Comparison of ENCODE assay signal across 1 cellular context in the genomic region with DNA sequence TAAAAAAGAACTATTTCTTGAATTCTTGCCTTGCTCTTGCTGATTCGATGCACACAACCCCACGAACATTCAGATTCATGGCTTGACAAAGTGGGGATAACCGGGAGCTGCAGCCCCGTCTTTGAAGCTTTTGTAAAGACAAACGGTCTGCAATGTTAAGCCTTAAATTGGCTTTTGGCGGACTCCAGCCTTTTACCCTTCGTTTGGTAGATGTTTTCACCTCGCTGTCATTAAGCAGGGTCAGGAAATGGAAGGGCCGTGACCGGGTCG.
TF ChIP-seq lines count a peak whose summit lies in the region.

No MANE protein-coding gene starts in this region.

TF ChIP-seq in HepG2, 621 proteins besides CTCF, POLR2A, EP300 and RAD21:
- TF ChIP-seq, protein P1, sequence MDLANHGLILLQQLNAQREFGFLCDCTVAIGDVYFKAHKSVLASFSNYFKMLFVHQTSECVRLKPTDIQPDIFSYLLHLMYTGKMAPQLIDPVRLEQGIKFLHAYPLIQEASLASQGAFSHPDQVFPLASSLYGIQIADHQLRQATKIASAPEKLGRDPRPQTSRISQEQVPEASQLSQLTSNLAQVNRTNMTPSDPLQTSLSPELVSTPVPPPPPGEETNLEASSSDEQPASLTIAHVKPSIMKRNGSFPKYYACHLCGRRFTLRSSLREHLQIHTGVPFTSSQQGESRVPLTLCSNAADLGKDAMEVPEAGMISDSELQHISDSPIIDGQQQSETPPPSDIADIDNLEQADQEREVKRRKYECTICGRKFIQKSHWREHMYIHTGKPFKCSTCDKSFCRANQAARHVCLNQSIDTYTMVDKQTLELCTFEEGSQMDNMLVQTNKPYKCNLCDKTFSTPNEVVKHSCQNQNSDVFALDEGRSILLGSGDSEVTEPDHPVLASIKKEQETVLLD (CRISPR knock-in tag; IDR thresholded peaks at IDR 0.05; ENCODE audit: low read depth): no peak
- no peak for TF ChIP-seq NCOR1 (IDR thresholded peaks at IDR 0.05; ENCODE audit: borderline replicate concordance, low read length)
- no peak for TF ChIP-seq ZNF207 (IDR thresholded peaks at IDR 0.05; ENCODE audit: borderline replicate concordance)
- no peak for TF ChIP-seq FOXA3 (CRISPR knock-in tag; IDR thresholded peaks at IDR 0.05)
- TF ChIP-seq ZNF788 (CRISPR knock-in tag; IDR thresholded peaks at IDR 0.05; ENCODE audit: borderline replicate concordance): 0 out of 2 replicates have a peak, but pooled peaks have one; percentile 17
- no peak for TF ChIP-seq RBFOX2 (IDR thresholded peaks at IDR 0.05; ENCODE audit: low read depth, low read length)
- TF ChIP-seq IRX3 (CRISPR knock-in tag; IDR thresholded peaks at IDR 0.05; ENCODE audit: borderline replicate concordance, low read depth): 0 out of 2 replicates have a peak, but pooled peaks have one; percentile 9
- TF ChIP-seq, protein P2, sequence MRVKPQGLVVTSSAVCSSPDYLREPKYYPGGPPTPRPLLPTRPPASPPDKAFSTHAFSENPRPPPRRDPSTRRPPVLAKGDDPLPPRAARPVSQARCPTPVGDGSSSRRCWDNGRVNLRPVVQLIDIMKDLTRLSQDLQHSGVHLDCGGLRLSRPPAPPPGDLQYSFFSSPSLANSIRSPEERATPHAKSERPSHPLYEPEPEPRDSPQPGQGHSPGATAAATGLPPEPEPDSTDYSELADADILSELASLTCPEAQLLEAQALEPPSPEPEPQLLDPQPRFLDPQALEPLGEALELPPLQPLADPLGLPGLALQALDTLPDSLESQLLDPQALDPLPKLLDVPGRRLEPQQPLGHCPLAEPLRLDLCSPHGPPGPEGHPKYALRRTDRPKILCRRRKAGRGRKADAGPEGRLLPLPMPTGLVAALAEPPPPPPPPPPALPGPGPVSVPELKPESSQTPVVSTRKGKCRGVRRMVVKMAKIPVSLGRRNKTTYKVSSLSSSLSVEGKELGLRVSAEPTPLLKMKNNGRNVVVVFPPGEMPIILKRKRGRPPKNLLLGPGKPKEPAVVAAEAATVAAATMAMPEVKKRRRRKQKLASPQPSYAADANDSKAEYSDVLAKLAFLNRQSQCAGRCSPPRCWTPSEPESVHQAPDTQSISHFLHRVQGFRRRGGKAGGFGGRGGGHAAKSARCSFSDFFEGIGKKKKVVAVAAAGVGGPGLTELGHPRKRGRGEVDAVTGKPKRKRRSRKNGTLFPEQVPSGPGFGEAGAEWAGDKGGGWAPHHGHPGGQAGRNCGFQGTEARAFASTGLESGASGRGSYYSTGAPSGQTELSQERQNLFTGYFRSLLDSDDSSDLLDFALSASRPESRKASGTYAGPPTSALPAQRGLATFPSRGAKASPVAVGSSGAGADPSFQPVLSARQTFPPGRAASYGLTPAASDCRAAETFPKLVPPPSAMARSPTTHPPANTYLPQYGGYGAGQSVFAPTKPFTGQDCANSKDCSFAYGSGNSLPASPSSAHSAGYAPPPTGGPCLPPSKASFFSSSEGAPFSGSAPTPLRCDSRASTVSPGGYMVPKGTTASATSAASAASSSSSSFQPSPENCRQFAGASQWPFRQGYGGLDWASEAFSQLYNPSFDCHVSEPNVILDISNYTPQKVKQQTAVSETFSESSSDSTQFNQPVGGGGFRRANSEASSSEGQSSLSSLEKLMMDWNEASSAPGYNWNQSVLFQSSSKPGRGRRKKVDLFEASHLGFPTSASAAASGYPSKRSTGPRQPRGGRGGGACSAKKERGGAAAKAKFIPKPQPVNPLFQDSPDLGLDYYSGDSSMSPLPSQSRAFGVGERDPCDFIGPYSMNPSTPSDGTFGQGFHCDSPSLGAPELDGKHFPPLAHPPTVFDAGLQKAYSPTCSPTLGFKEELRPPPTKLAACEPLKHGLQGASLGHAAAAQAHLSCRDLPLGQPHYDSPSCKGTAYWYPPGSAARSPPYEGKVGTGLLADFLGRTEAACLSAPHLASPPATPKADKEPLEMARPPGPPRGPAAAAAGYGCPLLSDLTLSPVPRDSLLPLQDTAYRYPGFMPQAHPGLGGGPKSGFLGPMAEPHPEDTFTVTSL (CRISPR knock-in tag; IDR thresholded peaks at IDR 0.05; ENCODE audit: borderline replicate concordance): peak; percentile 33; the same call in 1 of the 2 replicates
- TF ChIP-seq TAF15 (IDR thresholded peaks at IDR 0.05; ENCODE audit: low read depth, low read length, poor library complexity, severe bottlenecking): no peak
- TF ChIP-seq ZNF383 (CRISPR knock-in tag; IDR thresholded peaks at IDR 0.05; ENCODE audit: borderline replicate concordance): no peak
- 0 out of 2 replicates have a peak, but pooled peaks have one; percentile 55 for TF ChIP-seq ZNF557 (CRISPR knock-in tag; IDR thresholded peaks at IDR 0.05)
- 0 out of 2 replicates have a peak, but pooled peaks have one; percentile 25 for TF ChIP-seq ZNF766 (CRISPR knock-in tag; IDR thresholded peaks at IDR 0.05; ENCODE audit: borderline replicate concordance)
- TF ChIP-seq MEIS2 (CRISPR knock-in tag; IDR thresholded peaks at IDR 0.05): 0 out of 2 replicates have a peak, but pooled peaks have one; percentile 22
- no peak for TF ChIP-seq ZNF333 (CRISPR knock-in tag; IDR thresholded peaks at IDR 0.05; ENCODE audit: borderline replicate concordance)
